Comparison of ENCODE assay signal across 17 cellular contexts in genomic region chr12:104953323-104953722, GRCh38. TPM values are rescaled to one million over a fixed set of nuclear protein-coding genes. Genes with fewer than 3 reads are reported as not detected.
A peak's percentile ranks its signal among the peaks of the same experiment; 100 is the strongest.
DNase-seq lines count a peak whose midpoint lies in the region; ATAC-seq and FAIRE-seq lines count a peak whose summit lies in the region.
"Had no signal": no experiment of that assay in that cellular context is flagged by ENCODE, and none has a peak within 500 bp of the region (broad histone marks: within the 10 kb centered on the region; RNA-seq: fewer than 3 reads in every experiment).

No MANE protein-coding gene starts in this region.

- peak overlapping the region; percentile 50 to 87 for H3K27ac ChIP-seq in aorta (ENCODE audit: low read depth in 1 of 2, low read length in 2 of 2)
- H3K27ac ChIP-seq in caudate nucleus (ENCODE audit: low read depth, low read length): no peak overlapping the region

- H3K9me3 ChIP-seq in aorta (ENCODE audit: control insufficient read depth, low read length): no peaks in the 10 kb centered on the region

- DNase-seq in LoVo (ENCODE audit: low spot score) (peak; percentile 82), mucosa of gallbladder (ENCODE audit: low spot score) (peak; percentile 41), aorta (no peak), caudate nucleus (lab: John Stamatoyannopoulos, UW) (no peak), NOMO-1 treated with DMSO at 0.1 percent for 48 hours (lab: John Stamatoyannopoulos, UW; ENCODE audit: unreplicated experiment) (no peak), DMS79 (lab: John Stamatoyannopoulos, UW) (no peak)
- DNase-seq: activated B cell treated with CpG ODN at 0.5 μM for 24 hours; activated naive CD8-positive, alpha-beta T cell treated with anti-CD3 and anti-CD28 coated beads, Interleukin-2, amount 10 ng/mL, durations not matched to agents 7 days and 5 days; DND-41; effector CD4-positive, alpha-beta T cell; HCEC 1CT; hippocampal formation; kidney; MM.1S; NCI-H1694 treated with DMSO at 0.1 percent for 48 hours; occipital lobe had no signal

- peaks cover 0 to 5% of the 10 kb centered on the region in 2 donors for H3K4me1 ChIP-seq in aorta (ENCODE audit: control insufficient read depth in 1 of 2, insufficient read depth in 2 of 2, low read length in 2 of 2)

- no peak for ATAC-seq in aorta (ENCODE audit: low FRiP score)

- no peak overlapping the region for H3K4me3 ChIP-seq in aorta (ENCODE audit: low read length in 2 of 2)

- intact Hi-C loops in aorta (cut with DNase I): loop anchor here (5.0 to 10.0 kb wide), 2 partner anchors 41 to 49 kb away; no protein-coding TSS in a partner anchor

- H3K27me3 ChIP-seq in aorta (ENCODE audit: control insufficient read depth in 1 of 2, insufficient read depth in 2 of 2, low read length in 1 of 2): no peaks in the 10 kb centered on the region

- no peaks in the 10 kb centered on the region for H3K36me3 ChIP-seq in aorta (ENCODE audit: control insufficient read depth in 1 of 2, insufficient read depth in 2 of 2, low read length in 1 of 2)

- peak; percentile 82 for FAIRE-seq in colon (lab: Jason Lieb, UNC)
- FAIRE-seq: kidney had no signal

- WGBS in aorta, 2 donors: 10 to 12% methylated on average over 2 of the region's 2 CpGs

RNA-seq across cellular contexts. Expression of gene SLC41A2, which starts 4.8 kb away (rescaled TPM):
- 74.6 TPM for total RNA-seq in mucosa of gallbladder
- 100 to 1,000 TPM in 1 of 2 donors, 10 to 100 TPM in 1; 96.4 to 106 TPM for total RNA-seq in aorta
- 10 to 100 TPM; 10.8 to 27.4 TPM for polyA plus RNA-seq in aorta

RNA-seq across cellular contexts. Expression of gene NOPCHAP1, which starts 32.8 kb away (rescaled TPM):
- total RNA-seq in mucosa of gallbladder (9.8 TPM), aorta (10 to 100 TPM in 1 of 2 donors, 1 to 10 TPM in 1; 9.5 to 12.9 TPM)
- polyA plus RNA-seq in aorta: 10 to 100 TPM in 1 of 2 donors, 1 to 10 TPM in 1; 6.8 to 12.6 TPM

Comparison
In these comparisons a context has a peak if more than half of its experiments do, and no peak if none do; other contexts are left out.
1. DNase-seq: peak in LoVo (single experiment) and mucosa of gallbladder (single experiment); none in aorta (0 of 2), caudate nucleus (0 of 61), NOMO-1 treated with DMSO at 0.1 percent for 48 hours (single experiment) and DMS79 (single experiment).